ENCODE assay signal across 2 cellular contexts in genomic region chr6:83592770-83593394, GRCh38.
TF ChIP-seq lines count a peak whose summit lies in the region.

No MANE protein-coding gene starts in this region.

TF ChIP-seq in HCT116, 20 proteins besides CTCF, POLR2A, EP300 and RAD21 (continued from another document):
- TF ChIP-seq ZBTB33 (IDR thresholded peaks at IDR 0.05; ENCODE audit: extremely low read depth, insufficient replicate concordance, low read length) (no peak), CEBPB (IDR thresholded peaks at IDR 0.05; ENCODE audit: low read depth) (no peak), TCF7L2 (IDR thresholded peaks at IDR 0.05; ENCODE audit: borderline replicate concordance, extremely low read depth, insufficient read depth, insufficient read length) (no peak), CBX3 (IDR thresholded peaks at IDR 0.05; ENCODE audit: low read depth) (no peak)
TF ChIP-seq in HCT116: peak in this region for 0.

TF ChIP-seq in K562, 482 proteins besides CTCF, POLR2A, EP300 and RAD21 (continues in another document):
- TF ChIP-seq ARID4B (CRISPR knock-in tag; IDR thresholded peaks at IDR 0.05) (no peak), HINFP (tag; conservative IDR thresholded peaks at IDR 0.05; ENCODE audit: low read depth) (no peak), HMGN3 (IDR thresholded peaks at IDR 0.05; ENCODE audit: borderline replicate concordance, extremely low read depth, insufficient read length, low read depth, low read length) (no peak), DDX20 (tag; IDR thresholded peaks at IDR 0.05; ENCODE audit: low read depth) (no peak), THRAP3 (IDR thresholded peaks at IDR 0.05; ENCODE audit: borderline replicate concordance) (no peak), REST (CRISPR knock-in tag; IDR thresholded peaks at IDR 0.05; ENCODE audit: low read depth) (no peak), CTBP1 (IDR thresholded peaks at IDR 0.05; ENCODE audit: borderline replicate concordance) (peak; percentile 49; the same call in 1 of the 2 replicates), E2F6 (IDR thresholded peaks at IDR 0.05; ENCODE audit: borderline replicate concordance in 1 of 2, extremely low read depth in 1 of 2, insufficient read depth in 1 of 2, insufficient read length in 1 of 2, low read depth in 1 of 2, low read length in 1 of 2, poor library complexity in 1 of 2, severe bottlenecking in 1 of 2) (no peak), MIER1 (IDR thresholded peaks at IDR 0.05; ENCODE audit: low read depth) (no peak), MECOM (CRISPR knock-in tag; IDR thresholded peaks at IDR 0.05) (no peak), SAP30 (IDR thresholded peaks at IDR 0.05; ENCODE audit: borderline replicate concordance, insufficient read depth, low read depth, low read length, poor library complexity, severe bottlenecking) (no peak), E2F3 (CRISPR knock-in tag; IDR thresholded peaks at IDR 0.05) (no peak), ZC3H8 (IDR thresholded peaks at IDR 0.05) (no peak), NR2C2 (CRISPR knock-in tag; IDR thresholded peaks at IDR 0.05) (no peak), NR2C2 (tag; IDR thresholded peaks at IDR 0.05) (peak; percentile 85), ZNF717 (CRISPR knock-in tag; IDR thresholded peaks at IDR 0.05) (no peak), CHD2 (IDR thresholded peaks at IDR 0.05; ENCODE audit: low read depth, low read length) (no peak), MAZ (CRISPR knock-in tag; conservative IDR thresholded peaks at IDR 0.05 in 1 of 2, IDR thresholded peaks at IDR 0.05 in 1 of 2) (no peak), PRPF4 (IDR thresholded peaks at IDR 0.05; ENCODE audit: insufficient read depth, low read depth, low read length, poor library complexity, severe bottlenecking) (no peak), ZNF41 (CRISPR knock-in tag; conservative IDR thresholded peaks at IDR 0.05) (no peak), CTCFL (IDR thresholded peaks at IDR 0.05; ENCODE audit: borderline replicate concordance, insufficient read depth, low read depth, low read length, poor library complexity, severe bottlenecking) (peak; percentile 67), NR2C1 (IDR thresholded peaks at IDR 0.05) (peak; percentile 77), NR2C1 (tag; IDR thresholded peaks at IDR 0.05) (peak; percentile 83), BRF1 (IDR thresholded peaks at IDR 0.05; ENCODE audit: borderline replicate concordance, extremely low read depth, insufficient read length) (no peak), TARDBP (IDR thresholded peaks at IDR 0.05) (no peak), RCOR1 (IDR thresholded peaks at IDR 0.05; ENCODE audit: borderline replicate concordance in 1 of 2, low read depth in 2 of 2, low read length in 2 of 2) (peak in 1 of 2 experiments; percentile 65; a peak in 1 of 4 replicates), SMARCA4 (IDR thresholded peaks at IDR 0.05) (no peak), XRCC4 (IDR thresholded peaks at IDR 0.05; ENCODE audit: extremely low read depth, insufficient read depth, insufficient read length) (no peak), ZKSCAN8 (CRISPR knock-in tag; IDR thresholded peaks at IDR 0.05) (no peak), UBTF (IDR thresholded peaks at IDR 0.05; ENCODE audit: borderline replicate concordance in 1 of 2, low read depth in 2 of 2, low read length in 2 of 2) (no peak), ZBTB43 (CRISPR knock-in tag; IDR thresholded peaks at IDR 0.05) (no peak), ZNF3 (CRISPR knock-in tag; IDR thresholded peaks at IDR 0.05) (no peak), E2F8 (IDR thresholded peaks at IDR 0.05; ENCODE audit: low read depth, partially characterized antibody) (no peak), TGIF2 (CRISPR knock-in tag; IDR thresholded peaks at IDR 0.05) (no peak), ZBTB2 (IDR thresholded peaks at IDR 0.05) (no peak), ESRRA (IDR thresholded peaks at IDR 0.05; ENCODE audit: borderline replicate concordance, low read depth) (peak; percentile 96), NR3C1 (CRISPR knock-in tag; IDR thresholded peaks at IDR 0.05) (no peak)
